Comparison of ENCODE assay signal across 25 cellular contexts in genomic region chr5:179298181-179298993, GRCh38. TPM values are rescaled to one million over a fixed set of nuclear protein-coding genes. Genes with fewer than 3 reads are reported as not detected.
DNase-seq lines count a peak whose midpoint lies in the region; ATAC-seq, FAIRE-seq and TF ChIP-seq lines count a peak whose summit lies in the region.
"Had no signal": no experiment of that assay in that cellular context is flagged by ENCODE, and none has a peak within 500 bp of the region (broad histone marks: within the 10 kb centered on the region; RNA-seq: fewer than 3 reads in every experiment).

No MANE protein-coding gene starts in this region.

- H4K91ac ChIP-seq in H1 (replicated peaks; ENCODE audit: insufficient read length, low read length), result no peak overlapping the region

- no peak overlapping the region for H3K23ac ChIP-seq in H1 (ENCODE audit: insufficient read length)

- H3K4me3 ChIP-seq in right cardiac atrium (ENCODE audit: low read length) (no peak overlapping the region), H1 (ENCODE audit: extremely low read depth in 1 of 4, insufficient read depth in 2 of 4, low read depth in 3 of 4, low read length in 4 of 4) (no peak overlapping the region), osteoblast (ENCODE audit: insufficient read depth, low read length) (no peak overlapping the region), aorta (ENCODE audit: low read length in 2 of 2) (no peak overlapping the region)
- H3K4me3 ChIP-seq: A549; BLaER1 treated with 17β-estradiol and CSF1 and Interleukin-3, amounts not matched to agents 10 nM and 100 nM; SK-N-MC had no signal

- no peak overlapping the region for H2BK12ac ChIP-seq in H1 (ENCODE audit: low read depth, low read length)

- H3K9me3 ChIP-seq in right cardiac atrium (ENCODE audit: control insufficient read depth, low read length) (no peaks in the 10 kb centered on the region), H1 (ENCODE audit: insufficient read depth in 2 of 2, low read depth in 1 of 2, low read length in 1 of 2) (no peaks in the 10 kb centered on the region), osteoblast (ENCODE audit: low read depth, low read length) (no peaks in the 10 kb centered on the region), aorta (ENCODE audit: control insufficient read depth, low read length) (no peaks in the 10 kb centered on the region)

- 91% methylated on average over 14 of the region's 14 CpGs for WGBS in right cardiac atrium
- WGBS in H1 (ENCODE audit: extremely low coverage in 1 of 2, insufficient coverage in 1 of 2, insufficient read length in 1 of 2, insufficient replicate concordance in 2 of 2, low coverage in 1 of 2, low lambda C conversion rate in 2 of 2, missing lambda C conversion rate in 1 of 2), 2 experiments, result 90% methylated on average over 14 of the region's 14 CpGs; no CpG with 5 or more reads in 1 of the 2 experiments
- 95 to 96% methylated on average over 14 of the region's 14 CpGs for WGBS in aorta, 2 donors

- CTCF ChIA-PET in H1 (lab: Charles Lee; ENCODE audit: partially characterized antibody), result interaction anchor here (0.8 kb wide), 1 partner anchor 131 kb away, joined by 3 read pairs; no protein-coding TSS in a partner anchor

- no peaks in the 10 kb centered on the region; the same call in 1 of the 2 replicates for H3K79me1 ChIP-seq in H1 (ENCODE audit: low read depth, low read length)

- FAIRE-seq in H1 (lab: Jason Lieb, UNC), result no peak
- FAIRE-seq: A549, D721Med, GM18507 had no signal

- H3K14ac ChIP-seq in H1 (ENCODE audit: insufficient read length), result no peak overlapping the region

- ATAC-seq in right cardiac atrium, result no peak
- no peak for ATAC-seq in left cardiac atrium
- no peak for ATAC-seq in aorta (ENCODE audit: low FRiP score)
- no peak for ATAC-seq in GM19324 (IDR thresholded peaks at IDR 0.05; ENCODE audit: low FRiP score, unreplicated experiment)
- ATAC-seq: A549, PC-3 had no signal

- no peaks in the 10 kb centered on the region for H4K20me1 ChIP-seq in H1 (replicated peaks in 1 of 2; ENCODE audit: control insufficient read depth in 1 of 2, insufficient read depth in 2 of 2, low read length in 2 of 2)
- peaks cover 23% of the 10 kb centered on the region for H4K20me1 ChIP-seq in osteoblast (ENCODE audit: insufficient read depth, low read length)

- no peak for TF ChIP-seq POLR2A in H1 (IDR thresholded peaks at IDR 0.05; ENCODE audit: control extremely low read depth in 1 of 2, low read depth in 2 of 2, low read length in 2 of 2)

- H2BK20ac ChIP-seq in H1 (ENCODE audit: low read length), result no peak overlapping the region

- H3K79me2 ChIP-seq in H1 (ENCODE audit: control insufficient read depth in 1 of 2, insufficient read depth in 2 of 2, low read length in 2 of 2) (no peaks in the 10 kb centered on the region), osteoblast (ENCODE audit: insufficient read depth, low read length) (peaks cover 98% of the 10 kb centered on the region)

- peak overlapping the region; percentile 57; the same call in 1 of the 2 replicates for H4K8ac ChIP-seq in H1 (ENCODE audit: extremely low read depth, insufficient read depth, low read length)

- no peaks in the 10 kb centered on the region for H3K27me3 ChIP-seq in right cardiac atrium (ENCODE audit: control insufficient read depth, insufficient read depth)
- H3K27me3 ChIP-seq in H1 (replicated peaks in 1 of 4; ENCODE audit: control insufficient read depth in 3 of 4, extremely low read depth in 1 of 4, insufficient read depth in 3 of 4, low read length in 3 of 4), result no peaks in the 10 kb centered on the region
- H3K27me3 ChIP-seq in osteoblast (ENCODE audit: insufficient read depth, low read length), result no peaks in the 10 kb centered on the region
- no peaks in the 10 kb centered on the region for H3K27me3 ChIP-seq in aorta (ENCODE audit: control insufficient read depth in 1 of 2, insufficient read depth in 2 of 2, low read length in 1 of 2)
- H3K27me3 ChIP-seq: BLaER1 treated with 17β-estradiol and CSF1 and Interleukin-3, amounts not matched to agents 10 nM and 100 nM had no signal

- TF ChIP-seq RAD21 in H1 (IDR thresholded peaks at IDR 0.05 in 1 of 2, conservative IDR thresholded peaks at IDR 0.05 in 1 of 2; ENCODE audit: low read depth in 2 of 2, low read length in 2 of 2), result no peak

- intact Hi-C loops in right cardiac atrium (cut with DNase I) (no loop called here), left cardiac atrium (cut with DNase I) (no loop called here), aorta (cut with DNase I) (no loop called here)

- no peak overlapping the region for H3K27ac ChIP-seq in right cardiac atrium (ENCODE audit: low read length)
- no peak overlapping the region for H3K27ac ChIP-seq in H1 (ENCODE audit: low read depth, low read length)
- peak overlapping the region; percentile 68 for H3K27ac ChIP-seq in osteoblast (ENCODE audit: low read depth, low read length)
- H3K27ac ChIP-seq in aorta (ENCODE audit: low read depth in 1 of 2, low read length in 2 of 2), result no peak overlapping the region
- H3K27ac ChIP-seq: A549; BLaER1 treated with 17β-estradiol and CSF1 and Interleukin-3, amounts not matched to agents 10 nM and 100 nM; SK-N-MC had no signal

- POLR2A ChIA-PET in H1 (lab: Charles Lee; ENCODE audit: partially characterized antibody), result interaction anchor here (1.2 kb wide), 1 partner anchor 27 kb away, joined by 3 read pairs; no protein-coding TSS in a partner anchor

- H3K4me2 ChIP-seq in H1 (ENCODE audit: insufficient read depth in 1 of 2, low read depth in 2 of 2, low read length in 2 of 2) (no peak overlapping the region), osteoblast (ENCODE audit: insufficient read depth, low read length) (no peak overlapping the region)
- H3K4me2 ChIP-seq: A549 had no signal

- no peak overlapping the region for H3K9ac ChIP-seq in H1 (replicated peaks in 1 of 4; ENCODE audit: extremely low read depth in 1 of 4, low read depth in 3 of 4, low read length in 3 of 4)
- H3K9ac ChIP-seq: BLaER1 treated with 17β-estradiol and CSF1 and Interleukin-3, amounts not matched to agents 10 nM and 100 nM had no signal

- no peak overlapping the region for H2BK15ac ChIP-seq in H1 (ENCODE audit: low read length)

- no peak overlapping the region for H3K18ac ChIP-seq in H1 (ENCODE audit: extremely low read depth, low read length)

- H3K36me3 ChIP-seq in H1 (ENCODE audit: control insufficient read depth in 2 of 4, insufficient read depth in 4 of 4, low read length in 3 of 4) (no peaks in the 10 kb centered on the region), osteoblast (ENCODE audit: insufficient read depth, low read length) (no peaks in the 10 kb centered on the region), aorta (ENCODE audit: control insufficient read depth in 1 of 2, insufficient read depth in 2 of 2, low read length in 1 of 2) (no peaks in the 10 kb centered on the region)
- H3K36me3 ChIP-seq: BLaER1 treated with 17β-estradiol and CSF1 and Interleukin-3, amounts not matched to agents 10 nM and 100 nM had no signal

- no peak overlapping the region for H4K5ac ChIP-seq in H1 (ENCODE audit: insufficient read length, low read depth, low read length)

- H2BK5ac ChIP-seq in H1 (ENCODE audit: low read depth, low read length), result no peak overlapping the region

- no peak for TF ChIP-seq CTCF in H1 (IDR thresholded peaks at IDR 0.05; ENCODE audit: control extremely low read depth in 1 of 3, insufficient read depth in 1 of 3, low read depth in 1 of 3, low read length in 3 of 3)
- TF ChIP-seq CTCF in osteoblast (IDR thresholded peaks at IDR 0.05; ENCODE audit: extremely low read depth, low read depth, low read length), result no peak

- DNase-seq in right cardiac atrium, result peak in 2 of 3 donors; percentile 7 to 11
- no peak for DNase-seq in left cardiac atrium
- no peak for DNase-seq in H1 (ENCODE audit: low read depth in 1 of 2, low spot score in 2 of 2)
- DNase-seq in osteoblast (ENCODE audit: insufficient read length, low spot score, missing footprints), result peak; percentile 68
- peak; percentile 34 to 58 for DNase-seq in aorta
- DNase-seq in HuH-7.5 (ENCODE audit: low spot score), result no peak
- DNase-seq: AML-193; CD4-positive, alpha-beta T cell; GOT3; HCEC 1CT; Kasumi-1; NCI-H1092 treated with DMSO at 0.1 percent for 48 hours; NCI-H1436; NCI-H187 treated with DMSO at 0.1 percent for 48 hours; NCI-H2171 treated with DMSO at 0.1 percent for 48 hours; NCI-H345; NCI-H510A treated with DMSO at 0.1 percent for 48 hours; PC-3; SHP77 treated with DMSO at 0.1 percent for 48 hours had no signal

- TF ChIP-seq EP300 in H1 (IDR thresholded peaks at IDR 0.05; ENCODE audit: borderline replicate concordance in 1 of 2, low read depth in 2 of 2, low read length in 2 of 2), result no peak

- H2AFZ ChIP-seq in H1 (ENCODE audit: low read length) (no peak overlapping the region), osteoblast (ENCODE audit: low read length) (no peak overlapping the region)

- no peaks in the 10 kb centered on the region for H3K23me2 ChIP-seq in H1 (ENCODE audit: low read depth, low read length)

- H3K56ac ChIP-seq in H1 (replicated peaks; ENCODE audit: insufficient read length, low read depth, low read length), result no peak overlapping the region

- no peak overlapping the region for H2AK5ac ChIP-seq in H1 (ENCODE audit: low read depth, low read length)

- H3K4me1 ChIP-seq in right cardiac atrium (ENCODE audit: control insufficient read depth, insufficient read depth, low read length) (no peaks in the 10 kb centered on the region), H1 (replicated peaks in 1 of 4; ENCODE audit: control insufficient read depth in 3 of 4, insufficient read depth in 4 of 4, low read length in 3 of 4) (no peaks in the 10 kb centered on the region; a peak in 1 of 7 replicates), osteoblast (ENCODE audit: insufficient read depth, low read length) (peaks cover 56% of the 10 kb centered on the region), aorta (ENCODE audit: control insufficient read depth in 1 of 2, insufficient read depth in 2 of 2, low read length in 2 of 2) (no peaks in the 10 kb centered on the region)
- H3K4me1 ChIP-seq: A549 had no signal

- H3K4ac ChIP-seq in H1 (replicated peaks; ENCODE audit: insufficient read length, low read depth, low read length), result no peak overlapping the region

- H2BK120ac ChIP-seq in H1 (replicated peaks; ENCODE audit: low read depth, low read length), result no peak overlapping the region

RNA-seq across cellular contexts. Expression of gene ADAMTS2, which starts 46.9 kb away (rescaled TPM):
- total RNA-seq in right cardiac atrium (10 to 100 TPM; 11.9 to 23.2 (median 18.0) TPM), left cardiac atrium (10 to 100 TPM; 15.0 to 22.7 TPM), osteoblast (144 and 203 TPM in 2 replicates), aorta (10 to 100 TPM; 24.5 to 49.8 TPM)
- polyA plus RNA-seq in right cardiac atrium (7.0 TPM), H1 (2011; rRNA removed) (6.6 and 9.6 TPM in 2 replicates), aorta (10 to 100 TPM in 1 of 2 donors, 1 to 10 TPM in 1; 4.8 to 39.5 TPM)
- 5.2 and 7.3 TPM in 2 replicates for total RNA-seq in H1 (2021; fragmentation: NEBNext Ultra II Directional; extraction: Animal tissue kit (Norgen Biotek cat#: 25700))
- 7.9 TPM for polyA plus RNA-seq in H1 (2011; cell fraction: cytosol; rRNA removed)
- 14.4 TPM for polyA plus RNA-seq in H1 (2011; cell fraction: nucleus; rRNA removed)
- 2.3 to 4.9 TPM (median 4.4 TPM) in 4 replicates for polyA plus RNA-seq in H1 (2012, experiment 1 of 2)
- polyA plus RNA-seq in H1 (2012, experiment 2 of 2), result 2.0 TPM
- polyA plus RNA-seq in H1 (2013, experiment 1 of 2), result 3.2 TPM
- 3.3 TPM for polyA plus RNA-seq in H1 (2013, experiment 2 of 2)
- polyA minus RNA-seq in H1 (2011; rRNA and poly(A)+ RNA removed), result 3.6 and 6.4 TPM in 2 replicates
- 3.4 TPM for polyA minus RNA-seq in H1 (2011; cell fraction: cytosol; rRNA and poly(A)+ RNA removed)
- 7.3 TPM for polyA minus RNA-seq in H1 (2011; cell fraction: nucleus; rRNA and poly(A)+ RNA removed)
- total RNA-seq: CD4-positive, alpha-beta T cell; PC-3 had no signal
- polyA plus RNA-seq: A549 had no signal

Comparison
In these comparisons a context has a peak if more than half of its experiments do, and no peak if none do; other contexts are left out.
1. DNase-seq: peak in right cardiac atrium (2 of 3), osteoblast (single experiment) and aorta (2 of 2); none in left cardiac atrium (single experiment), H1 (0 of 2) and HuH-7.5 (single experiment).